ENCODE assay signal across 13 cellular contexts in genomic region chr1:85654066-85654782, GRCh38. TPM values are rescaled to one million over a fixed set of nuclear protein-coding genes. Genes with fewer than 3 reads are reported as not detected.
DNase-seq lines count a peak whose midpoint lies in the region; ATAC-seq and TF ChIP-seq lines count a peak whose summit lies in the region.
"Had no signal": no experiment of that assay in that cellular context is flagged by ENCODE, and none has a peak within 500 bp of the region (broad histone marks: within the 10 kb centered on the region; RNA-seq: fewer than 3 reads in every experiment).

No MANE protein-coding gene starts in this region.

- peaks cover under 1 to 10% of the 10 kb centered on the region in 2 donors for H3K9me3 Mint-ChIP-seq in stimulated activated naive CD8-positive, alpha-beta T cell treated with anti-CD3 and anti-CD28 coated beads, Interleukin-15, amount 100 ng/mL, for 72 hours
- H3K9me3 Mint-ChIP-seq in WTC11: peaks cover 1% of the 10 kb centered on the region
- H3K9me3 Mint-ChIP-seq in stimulated activated naive B cell treated with anti-CD40 and anti-IgM and Interleukin-4, amounts not matched to agents 10 μg/mL and 1 μg/mL and 100 μg/mL, for 72 hours: peaks cover under 1 to 3% of the 10 kb centered on the region in 2 donors
- no peaks in the 10 kb centered on the region for H3K9me3 Mint-ChIP-seq in glutamatergic neuron (ENCODE audit: unreplicated experiment)

- no peaks in the 10 kb centered on the region for H3K27me3 Mint-ChIP-seq in stimulated activated naive CD8-positive, alpha-beta T cell treated with anti-CD3 and anti-CD28 coated beads, Interleukin-15, amount 100 ng/mL, for 72 hours
- H3K27me3 Mint-ChIP-seq in WTC11 (ENCODE audit: low read depth) (no peaks in the 10 kb centered on the region), glutamatergic neuron (ENCODE audit: unreplicated experiment) (no peaks in the 10 kb centered on the region)
- H3K27me3 Mint-ChIP-seq in stimulated activated naive B cell treated with anti-CD40 and anti-IgM and Interleukin-4, amounts not matched to agents 10 μg/mL and 1 μg/mL and 100 μg/mL, for 72 hours: no peaks in the 10 kb centered on the region

- peaks cover 13% of the 10 kb centered on the region for H3K36me3 ChIP-seq in HAP-1 (replicated peaks)

- no peaks in the 10 kb centered on the region; the same call in 1 of the 2 replicates for H3K9me3 ChIP-seq in HAP-1
- H3K9me3 ChIP-seq: mucosa of descending colon had no signal

- DNase-seq in stimulated activated naive CD8-positive, alpha-beta T cell treated with anti-CD3 and anti-CD28 coated beads, Interleukin-15, Interleukin-2, amounts not matched to agents 100 U/mL and 50 U/mL, for 24 hours: no peak
- DNase-seq in stimulated activated naive CD8-positive, alpha-beta T cell treated with anti-CD3 and anti-CD28 coated beads, Interleukin-15, amount 100 ng/mL, for 72 hours: no peak
- DNase-seq in WTC11 (ENCODE audit: low spot score): no peak
- DNase-seq in fibroblast of villous mesenchyme (ENCODE audit: low read depth): peak; percentile 34
- no peak for DNase-seq in stimulated activated naive B cell treated with anti-CD40 and anti-IgM and Interleukin-4, amounts not matched to agents 10 μg/mL and 1 μg/mL and 100 μg/mL, for 72 hours
- DNase-seq in COR-L47 (lab: John Stamatoyannopoulos, UW): no peak
- DNase-seq in HAP-1 (ENCODE audit: low spot score in 2 of 2): no peak
- no peak for DNase-seq in glutamatergic neuron
- DNase-seq: DND-41, mucosa of descending colon, NCI-H69, psoas muscle, WERI-Rb-1 had no signal

- TF ChIP-seq CTCF in WTC11 (IDR thresholded peaks at IDR 0.05): no peak
- TF ChIP-seq CTCF in fibroblast of villous mesenchyme (IDR thresholded peaks at IDR 0.05; ENCODE audit: insufficient read depth, low read depth, low read length): no peak
- TF ChIP-seq CTCF in glutamatergic neuron (IDR thresholded peaks at IDR 0.05; ENCODE audit: partially characterized antibody, unreplicated experiment): no peak

- H3K27ac Mint-ChIP-seq in stimulated activated naive CD8-positive, alpha-beta T cell treated with anti-CD3 and anti-CD28 coated beads, Interleukin-15, amount 100 ng/mL, for 72 hours: no peak overlapping the region
- H3K27ac Mint-ChIP-seq in WTC11 (peak overlapping the region; percentile 80; the same call in 1 of the 2 replicates), glutamatergic neuron (ENCODE audit: unreplicated experiment) (no peak overlapping the region)
- H3K27ac Mint-ChIP-seq in stimulated activated naive B cell treated with anti-CD40 and anti-IgM and Interleukin-4, amounts not matched to agents 10 μg/mL and 1 μg/mL and 100 μg/mL, for 72 hours: peak overlapping the region; percentile 31

- in situ Hi-C loops in HAP-1 (cut with MboI; ENCODE audit: low sequenced_read_pairs): no loop called here

- H3K4me3 Mint-ChIP-seq in stimulated activated naive CD8-positive, alpha-beta T cell treated with anti-CD3 and anti-CD28 coated beads, Interleukin-15, amount 100 ng/mL, for 72 hours: no peak overlapping the region
- no peak overlapping the region for H3K4me3 Mint-ChIP-seq in WTC11
- H3K4me3 Mint-ChIP-seq in stimulated activated naive B cell treated with anti-CD40 and anti-IgM and Interleukin-4, amounts not matched to agents 10 μg/mL and 1 μg/mL and 100 μg/mL, for 72 hours: no peak overlapping the region
- no peak overlapping the region for H3K4me3 Mint-ChIP-seq in glutamatergic neuron (ENCODE audit: unreplicated experiment)

- no peaks in the 10 kb centered on the region for H3K4me1 ChIP-seq in HAP-1
- H3K4me1 ChIP-seq: psoas muscle had no signal

- H3K4me1 Mint-ChIP-seq in stimulated activated naive CD8-positive, alpha-beta T cell treated with anti-CD3 and anti-CD28 coated beads, Interleukin-15, amount 100 ng/mL, for 72 hours: no peaks in the 10 kb centered on the region
- H3K4me1 Mint-ChIP-seq in WTC11 (peaks cover 13% of the 10 kb centered on the region), glutamatergic neuron (ENCODE audit: low read depth, unreplicated experiment) (no peaks in the 10 kb centered on the region)
- no peaks in the 10 kb centered on the region for H3K4me1 Mint-ChIP-seq in stimulated activated naive B cell treated with anti-CD40 and anti-IgM and Interleukin-4, amounts not matched to agents 10 μg/mL and 1 μg/mL and 100 μg/mL, for 72 hours

- CTCF ChIA-PET in WTC11 (lab: Charles Lee): interaction anchor here (0.7 kb wide), 1 partner anchor 83 kb away, joined by 3 read pairs; no protein-coding TSS in a partner anchor

- H3K27me3 ChIP-seq in HAP-1 (ENCODE audit: low read depth): no peaks in the 10 kb centered on the region

- POLR2A ChIA-PET in WTC11 (lab: Charles Lee): no interaction called here

- no peak overlapping the region for H3K4me3 ChIP-seq in fibroblast of villous mesenchyme (ENCODE audit: low read depth, low read length)
- H3K4me3 ChIP-seq in HAP-1: no peak overlapping the region
- H3K4me3 ChIP-seq: mucosa of descending colon, psoas muscle had no signal

- ATAC-seq in stimulated activated naive CD8-positive, alpha-beta T cell treated with anti-CD3 and anti-CD28 coated beads, Interleukin-15, Interleukin-2, amounts not matched to agents 100 U/mL and 50 U/mL, for 24 hours: peak; percentile 65
- no peak for ATAC-seq in stimulated activated naive CD8-positive, alpha-beta T cell treated with anti-CD3 and anti-CD28 coated beads, Interleukin-15, amount 100 ng/mL, for 72 hours
- no peak for ATAC-seq in WTC11
- ATAC-seq in stimulated activated naive B cell treated with anti-CD40 and anti-IgM and Interleukin-4, amounts not matched to agents 10 μg/mL and 1 μg/mL and 100 μg/mL, for 72 hours (replicated peaks): no peak
- ATAC-seq: mucosa of descending colon had no signal

- peaks cover 15% of the 10 kb centered on the region for H3K36me3 Mint-ChIP-seq in WTC11
- H3K36me3 Mint-ChIP-seq in stimulated activated naive B cell treated with anti-CD40 and anti-IgM and Interleukin-4, amounts not matched to agents 10 μg/mL and 1 μg/mL and 100 μg/mL, for 72 hours: peaks cover 37 to 55% of the 10 kb centered on the region in 2 donors
- H3K36me3 Mint-ChIP-seq in glutamatergic neuron (ENCODE audit: unreplicated experiment): no peaks in the 10 kb centered on the region

TF ChIP-seq in WTC11, 78 proteins besides CTCF, POLR2A, EP300 and RAD21 (continues in another document):
- TF ChIP-seq NR1H2 (CRISPR knock-in tag; IDR thresholded peaks at IDR 0.05): no peak
- TF ChIP-seq ATF2 (CRISPR knock-in tag; IDR thresholded peaks at IDR 0.05; ENCODE audit: borderline replicate concordance, low read depth): no peak
- no peak for TF ChIP-seq PRRX2 (CRISPR knock-in tag; IDR thresholded peaks at IDR 0.05)
- TF ChIP-seq FOXK1 (CRISPR knock-in tag; IDR thresholded peaks at IDR 0.05): no peak
- no peak for TF ChIP-seq GRHL2 (CRISPR knock-in tag; IDR thresholded peaks at IDR 0.05; ENCODE audit: insufficient replicate concordance, severe bottlenecking)
- TF ChIP-seq ZNF396 (CRISPR knock-in tag; IDR thresholded peaks at IDR 0.05; ENCODE audit: borderline replicate concordance): no peak
- no peak for TF ChIP-seq JUN (CRISPR knock-in tag; IDR thresholded peaks at IDR 0.05)
- no peak for TF ChIP-seq ZNF232 (CRISPR knock-in tag; IDR thresholded peaks at IDR 0.05)
- TF ChIP-seq, protein P1, sequence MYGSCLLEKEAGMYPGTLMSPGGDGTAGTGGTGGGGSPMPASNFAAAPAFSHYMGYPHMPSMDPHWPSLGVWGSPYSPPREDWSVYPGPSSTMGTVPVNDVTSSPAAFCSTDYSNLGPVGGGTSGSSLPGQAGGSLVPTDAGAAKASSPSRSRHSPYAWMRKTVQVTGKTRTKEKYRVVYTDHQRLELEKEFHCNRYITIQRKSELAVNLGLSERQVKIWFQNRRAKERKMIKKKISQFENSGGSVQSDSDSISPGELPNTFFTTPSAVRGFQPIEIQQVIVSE (CRISPR knock-in tag; IDR thresholded peaks at IDR 0.05; ENCODE audit: borderline replicate concordance): no peak
- no peak for TF ChIP-seq ZNF425 (CRISPR knock-in tag; conservative IDR thresholded peaks at IDR 0.05)
- no peak for TF ChIP-seq IRF1 (CRISPR knock-in tag; IDR thresholded peaks at IDR 0.05)
- no peak for TF ChIP-seq KAT7 (CRISPR knock-in tag; IDR thresholded peaks at IDR 0.05; ENCODE audit: borderline replicate concordance)

RNA-seq across cellular contexts. Expression of gene ZNHIT6, which starts 54.0 kb away (rescaled TPM):
- total RNA-seq in WTC11 (2021) (14.3 to 16.4 TPM (median 15.9 TPM) in 3 replicates), fibroblast of villous mesenchyme (10.3 and 17.3 TPM in 2 replicates), glutamatergic neuron (ENCODE audit: unreplicated experiment) (10.9 TPM)

Comparison
In these comparisons a context has a peak if more than half of its experiments do, and no peak if none do; other contexts are left out.
1. H3K27ac Mint-ChIP-seq: peak in WTC11 (single experiment) and stimulated activated naive B cell treated with anti-CD40 and anti-IgM and Interleukin-4, amounts not matched to agents 10 μg/mL and 1 μg/mL and 100 μg/mL, for 72 hours (single experiment); none in stimulated activated naive CD8-positive, alpha-beta T cell treated with anti-CD3 and anti-CD28 coated beads, Interleukin-15, amount 100 ng/mL, for 72 hours (0 of 2) and glutamatergic neuron (single experiment).